ENCODE assay signal across 24 cellular contexts in genomic region chr1:208499021-208499420, GRCh38.
DNase-seq lines count a peak whose midpoint lies in the region; ATAC-seq, FAIRE-seq and TF ChIP-seq lines count a peak whose summit lies in the region.
"Had no signal": no experiment of that assay in that cellular context is flagged by ENCODE, and none has a peak within 500 bp of the region (broad histone marks: within the 10 kb centered on the region; RNA-seq: fewer than 3 reads in every experiment).

No MANE protein-coding gene starts in this region.

- H3K27me3 ChIP-seq in SJSA1 (replicated peaks) (no peaks in the 10 kb centered on the region; the same call in 1 of the 2 replicates), neutrophil (no peaks in the 10 kb centered on the region), pancreas (peaks cover 0 to 4% (median 0%) of the 10 kb centered on the region in 4 donors), stomach (no peaks in the 10 kb centered on the region)
- H3K27me3 ChIP-seq: BLaER1, Peyer's patch had no signal

- TF ChIP-seq CTCF in neutrophil (IDR thresholded peaks at IDR 0.05) (no peak), pancreas (IDR thresholded peaks at IDR 0.05) (no peak), stomach (IDR thresholded peaks at IDR 0.05) (no peak)

- WGBS in pancreas, 2 donors, result 54 to 70% methylated on average over 3 of the region's 3 CpGs
- WGBS in stomach, 5 donors, result 62 to 70% (median 65%) methylated on average over 3 of the region's 3 CpGs

- H3K36me3 ChIP-seq in SJSA1 (no peaks in the 10 kb centered on the region), neutrophil (no peaks in the 10 kb centered on the region), pancreas (no peaks in the 10 kb centered on the region), stomach (no peaks in the 10 kb centered on the region)
- H3K36me3 ChIP-seq: BLaER1, Peyer's patch had no signal

- peaks cover 30% of the 10 kb centered on the region for H3K4me1 ChIP-seq in SJSA1 (replicated peaks)
- peaks cover 14 to 18% of the 10 kb centered on the region in 2 experiments for H3K4me1 ChIP-seq in neutrophil (ENCODE audit: control insufficient read depth in 1 of 2, insufficient read depth in 1 of 2, low read depth in 1 of 2, low read length in 1 of 2)
- H3K4me1 ChIP-seq in pancreas, result no peaks in the 10 kb centered on the region
- no peaks in the 10 kb centered on the region for H3K4me1 ChIP-seq in stomach
- H3K4me1 ChIP-seq: BLaER1, Peyer's patch had no signal

- DNase-seq in NCI-H510A treated with DMSO at 0.1 percent for 48 hours (lab: John Stamatoyannopoulos, UW) (peak; percentile 4), NCI-H510A (lab: John Stamatoyannopoulos, UW) (no peak), NCI-H69 (lab: John Stamatoyannopoulos, UW) (peak; percentile 5), SJSA1 (ENCODE audit: low read depth in 1 of 2, low spot score in 2 of 2) (peak in 1 of 2 experiments; percentile 30), pancreas (no peak), foreskin melanocyte (no peak), stomach (no peak)
- DNase-seq: 8988T; GDM1; GM23248; HCEC 1CT; NCI-H1105 treated with DMSO at 0.1 percent for 48 hours; NCI-H1694 treated with DMSO at 0.1 percent for 48 hours; NCI-H2107; NCI-H226; NCI-H526 treated with DMSO at 0.1 percent for 48 hours; NK-92 treated with Interleukin-12 subunit alpha and Interleukin-12 subunit beta, amount 100 ng/mL, for 24 hours; Peyer's patch; T-helper 2 cell had no signal

- H3K4me3 ChIP-seq in SJSA1 (no peak overlapping the region), neutrophil (ENCODE audit: low read depth in 1 of 2, low read length in 1 of 2) (no peak overlapping the region), pancreas (no peak overlapping the region), stomach (no peak overlapping the region)
- H3K4me3 ChIP-seq: BLaER1, GM23248, Peyer's patch had no signal

- no peak for ATAC-seq in pancreas
- ATAC-seq: Right ventricle myocardium inferior had no signal

- H3K9me3 ChIP-seq in SJSA1 (replicated peaks), result no peaks in the 10 kb centered on the region
- no peaks in the 10 kb centered on the region for H3K9me3 ChIP-seq in neutrophil
- no peaks in the 10 kb centered on the region for H3K9me3 ChIP-seq in pancreas
- no peaks in the 10 kb centered on the region for H3K9me3 ChIP-seq in stomach
- H3K9me3 ChIP-seq: BLaER1, Peyer's patch had no signal

- no peak for TF ChIP-seq POLR2A in stomach (IDR thresholded peaks at IDR 0.05)

- intact Hi-C loops in pancreas (cut with DNase I) (no loop called here), stomach (cut with DNase I; ENCODE audit: low total_unique reads) (no loop called here)

- peak overlapping the region; percentile 8; the same call in 1 of the 2 replicates for H3K27ac ChIP-seq in SJSA1
- peak overlapping the region; percentile 59 for H3K27ac ChIP-seq in neutrophil
- no peak overlapping the region for H3K27ac ChIP-seq in pancreas
- H3K27ac ChIP-seq in stomach, result no peak overlapping the region
- H3K27ac ChIP-seq: BLaER1, GM23248, Peyer's patch had no signal

- FAIRE-seq in pancreas (lab: Jason Lieb, UNC), result no peak
- FAIRE-seq: GM12891, GM18507 had no signal

- no peak for TF ChIP-seq EP300 in stomach (IDR thresholded peaks at IDR 0.05)

Comparison
In these comparisons a context has a peak if more than half of its experiments do, and no peak if none do; other contexts are left out.
1. DNase-seq: peak in NCI-H510A treated with DMSO at 0.1 percent for 48 hours (single experiment) and NCI-H69 (single experiment); none in NCI-H510A (single experiment), pancreas (0 of 6), foreskin melanocyte (single experiment) and stomach (single experiment).
2. H3K27ac ChIP-seq: peak in SJSA1 (single experiment) and neutrophil (single experiment); none in pancreas (0 of 4) and stomach (0 of 5).